9 cellular contexts compared by ENCODE assay signal in the genomic region with DNA sequence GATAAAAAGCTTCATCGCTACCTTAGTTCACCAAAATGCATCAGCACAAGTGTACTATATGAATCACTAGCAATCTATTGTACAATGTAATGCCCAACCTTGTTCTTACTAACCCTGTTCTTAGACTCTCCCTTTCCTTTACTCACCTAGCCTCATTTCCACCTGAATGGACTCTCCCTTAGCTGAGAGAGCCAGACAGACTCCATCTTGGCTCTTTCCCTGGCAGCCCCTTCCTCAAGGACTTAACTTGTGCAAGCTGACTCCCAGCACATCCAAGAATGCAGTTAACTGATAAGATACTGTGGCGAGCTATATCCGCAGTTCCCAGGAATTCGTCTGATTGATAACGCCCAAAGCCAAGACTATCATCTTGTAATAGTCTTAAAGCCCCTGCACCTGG. TPM values are rescaled to one million over a fixed set of nuclear protein-coding genes. Genes with fewer than 3 reads are reported as not detected.
"Had no signal": no experiment of that assay in that cellular context is flagged by ENCODE, and none has a peak within 500 bp of the region (broad histone marks: within the 10 kb centered on the region; RNA-seq: fewer than 3 reads in every experiment).

No MANE protein-coding gene starts in this region.

RNA-seq across cellular contexts. Expression of gene ERVH48-1, which starts 10.9 kb away (rescaled TPM):
- total RNA-seq: dorsolateral prefrontal cortex; lung microvascular endothelial cell; natural killer cell treated with Interleukin-12 subunit alpha and Interleukin-12 subunit beta and Interleukin-15 and Interleukin-18, amount 100 ng/mL, for 72 hours; omental fat pad; psoas muscle; skeletal muscle tissue; thoracic aorta; transverse colon had no signal
- polyA plus RNA-seq: stomach had no signal
